In genomic region chr1:66351474-66351873, GRCh38 we compare ENCODE assay signal across 10 cellular contexts.
DNase-seq lines count a peak whose midpoint lies in the region; ATAC-seq and TF ChIP-seq lines count a peak whose summit lies in the region.
"Had no signal": no experiment of that assay in that cellular context is flagged by ENCODE, and none has a peak within 500 bp of the region (broad histone marks: within the 10 kb centered on the region; RNA-seq: fewer than 3 reads in every experiment).

No MANE protein-coding gene starts in this region.

- intact Hi-C loops in activated CD4-positive, alpha-beta T cell treated with anti-CD3 and anti-CD28 coated beads, Interleukin-2, amount 10 ng/mL, durations not matched to agents 24 days and 14 days (cut with micrococcal nuclease) = loop anchor here (1.0 to 2.0 kb wide), 7 partner anchors 9 to 87 kb away; no protein-coding TSS in a partner anchor
- intact Hi-C loops in uterus (cut with DNase I; ENCODE audit: low total_unique reads) = no loop called here

- ATAC-seq in HG03139 (IDR thresholded peaks at IDR 0.05; ENCODE audit: unreplicated experiment) = peak; percentile 17
- peak in 1 of 2 donors; percentile 8 for ATAC-seq in stimulated activated naive B cell treated with anti-CD40 and anti-IgM and Interleukin-4, amounts not matched to agents 10 μg/mL and 1 μg/mL and 100 μg/mL, for 72 hours (replicated peaks)

- TF ChIP-seq CTCF in chondrocyte (IDR thresholded peaks at IDR 0.05) (peak; percentile 8), uterus (IDR thresholded peaks at IDR 0.05) (no peak)

- no peak for DNase-seq in activated CD4-positive, alpha-beta T cell treated with anti-CD3 and anti-CD28 coated beads, Interleukin-2, amount 10 ng/mL, durations not matched to agents 24 days and 14 days
- no peak for DNase-seq in activated CD4-positive, alpha-beta T cell treated with anti-CD3 and anti-CD28 coated beads, Interleukin-2, amount 50 U/mL, for 48 hours
- DNase-seq in chondrocyte (ENCODE audit: low spot score) (no peak), retina (no peak), uterus (no peak), NCI-H82 (lab: John Stamatoyannopoulos, UW) (no peak)
- DNase-seq in stimulated activated naive B cell treated with anti-CD40 and anti-IgM and Interleukin-4, amounts not matched to agents 10 μg/mL and 1 μg/mL and 100 μg/mL, for 72 hours = no peak
- DNase-seq: activated effector memory CD4-positive, alpha-beta T cell treated with Interleukin-2 at 50 U/mL for 16 hours had no signal

- no peaks in the 10 kb centered on the region for H3K27me3 ChIP-seq in uterus

- TF ChIP-seq POLR2A in uterus (IDR thresholded peaks at IDR 0.05) = no peak

- peaks cover 30% of the 10 kb centered on the region for H3K36me3 Mint-ChIP-seq in activated CD4-positive, alpha-beta T cell treated with anti-CD3 and anti-CD28 coated beads, Interleukin-2, amount 10 ng/mL, durations not matched to agents 24 days and 14 days (ENCODE audit: low read depth)
- H3K36me3 Mint-ChIP-seq in chondrocyte (ENCODE audit: low read depth) = no peaks in the 10 kb centered on the region
- H3K36me3 Mint-ChIP-seq in stimulated activated naive B cell treated with anti-CD40 and anti-IgM and Interleukin-4, amounts not matched to agents 10 μg/mL and 1 μg/mL and 100 μg/mL, for 72 hours = peaks cover 13 to 29% of the 10 kb centered on the region in 2 donors

- H3K27ac Mint-ChIP-seq in activated CD4-positive, alpha-beta T cell treated with anti-CD3 and anti-CD28 coated beads, Interleukin-2, amount 10 ng/mL, durations not matched to agents 24 days and 14 days = peak overlapping the region; percentile 90
- no peak overlapping the region for H3K27ac Mint-ChIP-seq in chondrocyte (ENCODE audit: unreplicated experiment)
- peak overlapping the region; percentile 98 for H3K27ac Mint-ChIP-seq in stimulated activated naive B cell treated with anti-CD40 and anti-IgM and Interleukin-4, amounts not matched to agents 10 μg/mL and 1 μg/mL and 100 μg/mL, for 72 hours

- H3K4me1 Mint-ChIP-seq in activated CD4-positive, alpha-beta T cell treated with anti-CD3 and anti-CD28 coated beads, Interleukin-2, amount 10 ng/mL, durations not matched to agents 24 days and 14 days = peaks cover 74% of the 10 kb centered on the region
- H3K4me1 Mint-ChIP-seq in chondrocyte (ENCODE audit: low read depth) = peaks cover 52% of the 10 kb centered on the region
- peaks cover 51 to 85% of the 10 kb centered on the region in 2 donors for H3K4me1 Mint-ChIP-seq in stimulated activated naive B cell treated with anti-CD40 and anti-IgM and Interleukin-4, amounts not matched to agents 10 μg/mL and 1 μg/mL and 100 μg/mL, for 72 hours

- H3K4me3 ChIP-seq in uterus = no peak overlapping the region

- H3K27me3 Mint-ChIP-seq in activated CD4-positive, alpha-beta T cell treated with anti-CD3 and anti-CD28 coated beads, Interleukin-2, amount 10 ng/mL, durations not matched to agents 24 days and 14 days = no peaks in the 10 kb centered on the region
- no peaks in the 10 kb centered on the region for H3K27me3 Mint-ChIP-seq in chondrocyte (ENCODE audit: low read depth)
- no peaks in the 10 kb centered on the region for H3K27me3 Mint-ChIP-seq in stimulated activated naive B cell treated with anti-CD40 and anti-IgM and Interleukin-4, amounts not matched to agents 10 μg/mL and 1 μg/mL and 100 μg/mL, for 72 hours

- no peaks in the 10 kb centered on the region for H3K36me3 ChIP-seq in uterus

- no peaks in the 10 kb centered on the region for H3K9me3 ChIP-seq in uterus

- H3K4me1 ChIP-seq in uterus = no peaks in the 10 kb centered on the region
- H3K4me1 ChIP-seq: parathyroid adenoma had no signal

- peak overlapping the region in 1 of 2 donors; percentile 60 for H3K27ac ChIP-seq in uterus
- H3K27ac ChIP-seq: parathyroid adenoma had no signal

- H3K9me3 Mint-ChIP-seq in activated CD4-positive, alpha-beta T cell treated with anti-CD3 and anti-CD28 coated beads, Interleukin-2, amount 10 ng/mL, durations not matched to agents 24 days and 14 days = no peaks in the 10 kb centered on the region
- no peaks in the 10 kb centered on the region for H3K9me3 Mint-ChIP-seq in chondrocyte (ENCODE audit: low read depth)
- H3K9me3 Mint-ChIP-seq in stimulated activated naive B cell treated with anti-CD40 and anti-IgM and Interleukin-4, amounts not matched to agents 10 μg/mL and 1 μg/mL and 100 μg/mL, for 72 hours = peaks cover 0 to 3% of the 10 kb centered on the region in 2 donors

- H3K4me3 Mint-ChIP-seq in activated CD4-positive, alpha-beta T cell treated with anti-CD3 and anti-CD28 coated beads, Interleukin-2, amount 10 ng/mL, durations not matched to agents 24 days and 14 days = peak overlapping the region; percentile 80
- H3K4me3 Mint-ChIP-seq in chondrocyte (ENCODE audit: unreplicated experiment) = no peak overlapping the region
- H3K4me3 Mint-ChIP-seq in stimulated activated naive B cell treated with anti-CD40 and anti-IgM and Interleukin-4, amounts not matched to agents 10 μg/mL and 1 μg/mL and 100 μg/mL, for 72 hours = peak overlapping the region; percentile 17 to 57
